ENCODE assay signal across 14 cellular contexts in genomic region chr2:170139276-170139967, GRCh38. TPM values are rescaled to one million over a fixed set of nuclear protein-coding genes. Genes with fewer than 3 reads are reported as not detected.
DNase-seq lines count a peak whose midpoint lies in the region; ATAC-seq, FAIRE-seq and TF ChIP-seq lines count a peak whose summit lies in the region.
"Had no signal": no experiment of that assay in that cellular context is flagged by ENCODE, and none has a peak within 500 bp of the region (broad histone marks: within the 10 kb centered on the region; RNA-seq: fewer than 3 reads in every experiment).

No MANE protein-coding gene starts in this region.

- no peak overlapping the region for H3K27ac ChIP-seq in mesenchymal stem cell (ENCODE audit: low read length, poor library complexity, severe bottlenecking)
- H3K27ac ChIP-seq: cardiac muscle cell had no signal

- peak overlapping the region; percentile 1; the same call in 1 of the 2 replicates for H3K4me3 ChIP-seq in Jurkat, Clone E6-1 (ENCODE audit: low read length)
- no peak overlapping the region for H3K4me3 ChIP-seq in mesenchymal stem cell (ENCODE audit: insufficient read depth in 1 of 2, low read depth in 1 of 2, low read length in 2 of 2)
- H3K4me3 ChIP-seq: cardiac muscle cell had no signal

- H2BK120ac ChIP-seq in mesenchymal stem cell (ENCODE audit: low read depth, low read length) = no peak overlapping the region

- WGBS in mesenchymal stem cell = 94% methylated on average over 9 of the region's 9 CpGs

- peak; percentile 79 for FAIRE-seq in GM12892 (lab: Jason Lieb, UNC)

- peaks cover 0 to 5% of the 10 kb centered on the region in 2 experiments for H3K27me3 ChIP-seq in mesenchymal stem cell (ENCODE audit: control insufficient read depth in 1 of 2, insufficient read depth in 1 of 2, low read length in 2 of 2)

- H3K9me3 ChIP-seq in mesenchymal stem cell (ENCODE audit: control insufficient read depth, low read length) = peaks cover 2% of the 10 kb centered on the region

- no peak overlapping the region for H3K4me2 ChIP-seq in mesenchymal stem cell (ENCODE audit: low read length, poor library complexity, severe bottlenecking)

- DNase-seq in GM12892 (ENCODE audit: insufficient read length) (no peak), cerebellar cortex (ENCODE audit: low spot score) (peak; percentile 66), mesenchymal stem cell (no peak), GF-D8 (lab: John Stamatoyannopoulos, UW) (no peak), foreskin melanocyte (no peak), activated T-cell treated with anti-CD3 and anti-CD28 coated beads for 4 hours (no peak)
- peak; percentile 80 for DNase-seq in Jurkat, Clone E6-1 (ENCODE audit: low read depth, low spot score)
- DNase-seq: activated CD4-positive, alpha-beta T cell treated with anti-CD3 and anti-CD28 coated beads for 4 hours; NCI-H2081 treated with DMSO at 0.1 percent for 48 hours; NCI-H82 had no signal

- H2AFZ ChIP-seq in mesenchymal stem cell (ENCODE audit: low read depth, low read length) = no peak overlapping the region

- no peak overlapping the region for H2BK5ac ChIP-seq in mesenchymal stem cell (ENCODE audit: low read depth, low read length, poor library complexity, severe bottlenecking)

- H3K9ac ChIP-seq in mesenchymal stem cell (ENCODE audit: low read length) = no peak overlapping the region

- H2BK12ac ChIP-seq in mesenchymal stem cell (ENCODE audit: low read length in 2 of 2) = no peak overlapping the region

- no peak overlapping the region for H3K14ac ChIP-seq in mesenchymal stem cell (ENCODE audit: low read length in 2 of 2)

- H3K79me1 ChIP-seq in mesenchymal stem cell (replicated peaks; ENCODE audit: low read length, poor library complexity, severe bottlenecking) = no peaks in the 10 kb centered on the region

- peaks cover 11% of the 10 kb centered on the region for H3K4me1 ChIP-seq in mesenchymal stem cell (ENCODE audit: control insufficient read depth, insufficient read depth, low read depth, low read length)

- H4K8ac ChIP-seq in mesenchymal stem cell (ENCODE audit: low read length) = no peak overlapping the region

- ATAC-seq in GM21825 (IDR thresholded peaks at IDR 0.05; ENCODE audit: unreplicated experiment) = peak; percentile 51
- ATAC-seq: left lobe of liver had no signal

- H3K36me3 ChIP-seq in mesenchymal stem cell (ENCODE audit: control insufficient read depth in 1 of 2, insufficient read depth in 2 of 2, low read depth in 1 of 2, low read length in 2 of 2) = no peaks in the 10 kb centered on the region
- H3K36me3 ChIP-seq: cardiac muscle cell had no signal

- H3K23ac ChIP-seq in mesenchymal stem cell (ENCODE audit: low read length in 2 of 2) = no peak overlapping the region

- H2AK5ac ChIP-seq in mesenchymal stem cell (ENCODE audit: low read length, severe bottlenecking) = no peak overlapping the region

- TF ChIP-seq POLR2A in GM12892 (IDR thresholded peaks at IDR 0.05; ENCODE audit: low read depth, low read length) = no peak

- no peak overlapping the region for H4K91ac ChIP-seq in mesenchymal stem cell (ENCODE audit: low read length)

- no peak overlapping the region for H2BK15ac ChIP-seq in mesenchymal stem cell (ENCODE audit: low read depth, poor library complexity, severe bottlenecking)

- H3K4ac ChIP-seq in mesenchymal stem cell (ENCODE audit: low read depth in 1 of 2, low read length in 2 of 2) = no peak overlapping the region

- no peak overlapping the region for H3K18ac ChIP-seq in mesenchymal stem cell (ENCODE audit: low read depth in 1 of 2, low read length in 2 of 2)

RNA-seq across cellular contexts. Expression of gene MYO3B, which starts 38.5 kb away (rescaled TPM):
- 0.78 TPM for polyA plus RNA-seq in GM12892 (2012; ENCODE audit: missing spikeins)
- not detected for polyA plus RNA-seq in Jurkat, Clone E6-1 (2012; ENCODE audit: insufficient read depth, insufficient read length)
- polyA plus RNA-seq in mesenchymal stem cell (2013, experiment 1 of 2) = 0.08 TPM
- polyA plus RNA-seq in mesenchymal stem cell (2013, experiment 2 of 2) = 0.11 TPM
- polyA plus RNA-seq: BJ, cardiac muscle cell had no signal

Comparison
In these comparisons a context has a peak if more than half of its experiments do, and no peak if none do; other contexts are left out.
1. DNase-seq: peak in Jurkat, Clone E6-1 (single experiment) and cerebellar cortex (single experiment); none in GM12892 (single experiment), mesenchymal stem cell (single experiment), GF-D8 (single experiment), foreskin melanocyte (single experiment) and activated T-cell treated with anti-CD3 and anti-CD28 coated beads for 4 hours (single experiment).